Comparison of ENCODE assay signal across 1 cellular context in the genomic region with DNA sequence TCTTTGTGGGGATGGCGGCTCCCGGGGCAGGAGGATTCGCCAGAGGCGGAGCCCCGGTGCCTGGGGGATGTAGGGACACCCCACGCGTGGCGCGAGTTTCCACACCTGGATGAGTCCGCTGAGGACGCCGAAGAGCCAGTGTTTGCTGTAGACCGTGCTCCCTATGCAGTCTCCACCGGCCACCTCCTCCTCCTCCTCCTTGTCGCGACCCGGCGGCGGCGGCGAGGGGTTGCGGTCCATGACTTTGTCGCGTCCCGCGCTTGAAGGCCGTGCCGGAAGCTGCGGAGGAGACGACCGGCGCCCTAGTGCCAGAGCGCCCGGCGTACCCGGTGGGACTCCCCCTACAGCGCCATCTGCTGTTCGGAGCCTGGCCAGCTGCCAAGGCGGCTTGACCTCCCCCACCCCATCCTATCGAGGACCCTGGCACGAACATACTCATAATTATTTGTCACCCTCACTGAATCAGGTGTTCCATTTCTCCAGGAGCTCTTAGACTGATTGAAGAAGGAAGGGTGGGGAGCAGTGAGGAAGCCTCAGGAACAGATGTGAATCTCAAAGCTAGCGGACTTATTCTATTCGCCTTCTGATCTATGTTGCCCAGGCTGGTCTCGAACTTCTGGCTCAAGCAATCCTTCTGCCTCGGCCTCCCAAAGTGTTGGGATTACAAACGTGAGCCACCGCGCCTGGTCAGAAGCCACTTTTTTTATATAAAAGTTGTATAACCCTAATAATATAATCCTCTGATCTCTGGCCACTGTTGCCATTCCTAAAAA.
A peak's percentile ranks its signal among the peaks of the same experiment; 100 is the strongest.
TF ChIP-seq lines count a peak whose summit lies in the region.

A gene with protein sequence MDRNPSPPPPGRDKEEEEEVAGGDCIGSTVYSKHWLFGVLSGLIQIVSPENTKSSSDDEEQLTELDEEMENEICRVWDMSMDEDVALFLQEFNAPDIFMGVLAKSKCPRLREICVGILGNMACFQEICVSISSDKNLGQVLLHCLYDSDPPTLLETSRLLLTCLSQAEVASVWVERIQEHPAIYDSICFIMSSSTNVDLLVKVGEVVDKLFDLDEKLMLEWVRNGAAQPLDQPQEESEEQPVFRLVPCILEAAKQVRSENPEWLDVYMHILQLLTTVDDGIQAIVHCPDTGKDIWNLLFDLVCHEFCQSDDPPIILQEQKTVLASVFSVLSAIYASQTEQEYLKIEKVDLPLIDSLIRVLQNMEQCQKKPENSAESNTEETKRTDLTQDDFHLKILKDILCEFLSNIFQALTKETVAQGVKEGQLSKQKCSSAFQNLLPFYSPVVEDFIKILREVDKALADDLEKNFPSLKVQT (minus strand): TSS at position 281 of the 773 bp plus-strand sequence. CDS start 41 bp downstream, at position 240.

TF ChIP-seq in K562, 482 proteins besides CTCF, POLR2A, EP300 and RAD21 (continued from another document and continues in another):
- TF ChIP-seq ELF1 (tag; IDR thresholded peaks at IDR 0.05) (peak; percentile 73), CBX8 (IDR thresholded peaks at IDR 0.05; ENCODE audit: borderline replicate concordance, extremely low read depth, low read depth, low read length, poor library complexity, severe bottlenecking) (no peak), HNRNPLL (IDR thresholded peaks at IDR 0.05; ENCODE audit: low read depth, low read length, poor library complexity, severe bottlenecking) (peak; percentile 81), TBL1XR1 (IDR thresholded peaks at IDR 0.05; ENCODE audit: low read length in 2 of 2) (peak in 1 of 2 experiments; percentile 50; a peak in 1 of 4 replicates), ZFX (CRISPR knock-in tag; IDR thresholded peaks at IDR 0.05) (peak; percentile 93), ARID1B (IDR thresholded peaks at IDR 0.05) (0 out of 2 replicates have a peak, but pooled peaks have one; percentile 20), SP1 (CRISPR knock-in tag; IDR thresholded peaks at IDR 0.05) (no peak), CC2D1A (IDR thresholded peaks at IDR 0.05) (peak; percentile 80), TAF7 (tag; IDR thresholded peaks at IDR 0.05) (no peak), LEF1 (IDR thresholded peaks at IDR 0.05) (no peak), HCFC1 (IDR thresholded peaks at IDR 0.05; ENCODE audit: low read depth, low read length) (peak; percentile 71), TRIM28 (IDR thresholded peaks at IDR 0.05) (no peak), ZNF76 (CRISPR knock-in tag; IDR thresholded peaks at IDR 0.05; ENCODE audit: borderline replicate concordance) (0 out of 2 replicates have a peak, but pooled peaks have one; percentile 25), GATAD2A (IDR thresholded peaks at IDR 0.05) (no peak), NRF1 (conservative IDR thresholded peaks at IDR 0.05 in 1 of 2, IDR thresholded peaks at IDR 0.05 in 1 of 2) (0 out of 4 replicates have a peak, but pooled peaks of 1 of the 2 experiments have one; percentile 34), EWSR1 (IDR thresholded peaks at IDR 0.05; ENCODE audit: borderline replicate concordance, low read depth, partially characterized antibody) (no peak), GTF2F1 (IDR thresholded peaks at IDR 0.05; ENCODE audit: low read depth, low read length) (peak; percentile 64; the same call in 1 of the 2 replicates), STAT5B (CRISPR knock-in tag; IDR thresholded peaks at IDR 0.05) (no peak), DACH1 (IDR thresholded peaks at IDR 0.05; ENCODE audit: partially characterized antibody) (peak; percentile 63), BHLHE40 (IDR thresholded peaks at IDR 0.05; ENCODE audit: low read length) (peak; percentile 54), SIRT6 (IDR thresholded peaks at IDR 0.05; ENCODE audit: low read depth, low read length) (no peak), POLR3A (IDR thresholded peaks at IDR 0.05; ENCODE audit: borderline replicate concordance, extremely low read depth, insufficient read depth, insufficient read length) (no peak), ZNF444 (CRISPR knock-in tag; IDR thresholded peaks at IDR 0.05) (no peak), MTA1 (IDR thresholded peaks at IDR 0.05; ENCODE audit: borderline replicate concordance) (no peak), PYGO2 (tag; IDR thresholded peaks at IDR 0.05) (no peak), HDAC1 (IDR thresholded peaks at IDR 0.05) (peak in 1 of 2 experiments; percentile 92; a peak in 2 of 4 replicates), NR2F6 (CRISPR knock-in tag; IDR thresholded peaks at IDR 0.05) (no peak), TFAM (CRISPR knock-in tag; conservative IDR thresholded peaks at IDR 0.05) (no peak), NR3C1 (CRISPR knock-in tag; IDR thresholded peaks at IDR 0.05) (no peak), ZNF282 (CRISPR knock-in tag; IDR thresholded peaks at IDR 0.05) (no peak), NFIC (IDR thresholded peaks at IDR 0.05) (peak; percentile 94), TAF9B (IDR thresholded peaks at IDR 0.05; ENCODE audit: partially characterized antibody) (peak; percentile 58), ERF (CRISPR knock-in tag; IDR thresholded peaks at IDR 0.05) (0 out of 2 replicates have a peak, but pooled peaks have one; percentile 64), KDM5B (IDR thresholded peaks at IDR 0.05; ENCODE audit: insufficient replicate concordance, low read depth, low read length) (peak; percentile 96)
- TF ChIP-seq, protein P1, sequence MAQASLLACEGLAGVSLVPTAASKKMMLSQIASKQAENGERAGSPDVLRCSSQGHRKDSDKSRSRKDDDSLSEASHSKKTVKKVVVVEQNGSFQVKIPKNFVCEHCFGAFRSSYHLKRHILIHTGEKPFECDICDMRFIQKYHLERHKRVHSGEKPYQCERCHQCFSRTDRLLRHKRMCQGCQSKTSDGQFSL (CRISPR knock-in tag; IDR thresholded peaks at IDR 0.05), result peak; percentile 90
- TF ChIP-seq, protein P1 (tag; IDR thresholded peaks at IDR 0.05), result peak in 1 of 2 experiments; percentile 65; a peak in 2 of 4 replicates
- TF ChIP-seq, protein P2, sequence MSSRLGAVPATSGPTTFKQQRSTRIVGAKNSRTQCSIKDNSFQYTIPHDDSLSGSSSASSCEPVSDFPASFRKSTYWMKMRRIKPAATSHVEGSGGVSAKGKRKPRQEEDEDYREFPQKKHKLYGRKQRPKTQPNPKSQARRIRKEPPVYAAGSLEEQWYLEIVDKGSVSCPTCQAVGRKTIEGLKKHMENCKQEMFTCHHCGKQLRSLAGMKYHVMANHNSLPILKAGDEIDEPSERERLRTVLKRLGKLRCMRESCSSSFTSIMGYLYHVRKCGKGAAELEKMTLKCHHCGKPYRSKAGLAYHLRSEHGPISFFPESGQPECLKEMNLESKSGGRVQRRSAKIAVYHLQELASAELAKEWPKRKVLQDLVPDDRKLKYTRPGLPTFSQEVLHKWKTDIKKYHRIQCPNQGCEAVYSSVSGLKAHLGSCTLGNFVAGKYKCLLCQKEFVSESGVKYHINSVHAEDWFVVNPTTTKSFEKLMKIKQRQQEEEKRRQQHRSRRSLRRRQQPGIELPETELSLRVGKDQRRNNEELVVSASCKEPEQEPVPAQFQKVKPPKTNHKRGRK (tag; IDR thresholded peaks at IDR 0.05), result no peak
- TF ChIP-seq, protein P3, sequence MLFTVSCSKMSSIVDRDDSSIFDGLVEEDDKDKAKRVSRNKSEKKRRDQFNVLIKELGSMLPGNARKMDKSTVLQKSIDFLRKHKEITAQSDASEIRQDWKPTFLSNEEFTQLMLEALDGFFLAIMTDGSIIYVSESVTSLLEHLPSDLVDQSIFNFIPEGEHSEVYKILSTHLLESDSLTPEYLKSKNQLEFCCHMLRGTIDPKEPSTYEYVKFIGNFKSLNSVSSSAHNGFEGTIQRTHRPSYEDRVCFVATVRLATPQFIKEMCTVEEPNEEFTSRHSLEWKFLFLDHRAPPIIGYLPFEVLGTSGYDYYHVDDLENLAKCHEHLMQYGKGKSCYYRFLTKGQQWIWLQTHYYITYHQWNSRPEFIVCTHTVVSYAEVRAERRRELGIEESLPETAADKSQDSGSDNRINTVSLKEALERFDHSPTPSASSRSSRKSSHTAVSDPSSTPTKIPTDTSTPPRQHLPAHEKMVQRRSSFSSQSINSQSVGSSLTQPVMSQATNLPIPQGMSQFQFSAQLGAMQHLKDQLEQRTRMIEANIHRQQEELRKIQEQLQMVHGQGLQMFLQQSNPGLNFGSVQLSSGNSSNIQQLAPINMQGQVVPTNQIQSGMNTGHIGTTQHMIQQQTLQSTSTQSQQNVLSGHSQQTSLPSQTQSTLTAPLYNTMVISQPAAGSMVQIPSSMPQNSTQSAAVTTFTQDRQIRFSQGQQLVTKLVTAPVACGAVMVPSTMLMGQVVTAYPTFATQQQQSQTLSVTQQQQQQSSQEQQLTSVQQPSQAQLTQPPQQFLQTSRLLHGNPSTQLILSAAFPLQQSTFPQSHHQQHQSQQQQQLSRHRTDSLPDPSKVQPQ (CRISPR knock-in tag; IDR thresholded peaks at IDR 0.05; ENCODE audit: borderline replicate concordance), result no peak
- TF ChIP-seq, protein P4, sequence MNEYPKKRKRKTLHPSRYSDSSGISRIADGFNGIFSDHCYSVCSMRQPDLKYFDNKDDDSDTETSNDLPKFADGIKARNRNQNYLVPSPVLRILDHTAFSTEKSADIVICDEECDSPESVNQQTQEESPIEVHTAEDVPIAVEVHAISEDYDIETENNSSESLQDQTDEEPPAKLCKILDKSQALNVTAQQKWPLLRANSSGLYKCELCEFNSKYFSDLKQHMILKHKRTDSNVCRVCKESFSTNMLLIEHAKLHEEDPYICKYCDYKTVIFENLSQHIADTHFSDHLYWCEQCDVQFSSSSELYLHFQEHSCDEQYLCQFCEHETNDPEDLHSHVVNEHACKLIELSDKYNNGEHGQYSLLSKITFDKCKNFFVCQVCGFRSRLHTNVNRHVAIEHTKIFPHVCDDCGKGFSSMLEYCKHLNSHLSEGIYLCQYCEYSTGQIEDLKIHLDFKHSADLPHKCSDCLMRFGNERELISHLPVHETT (CRISPR knock-in tag; conservative IDR thresholded peaks at IDR 0.05 in 1 of 2, IDR thresholded peaks at IDR 0.05 in 1 of 2), result 0 out of 4 replicates have a peak, but pooled peaks of 1 of the 2 experiments have one; percentile 43
- TF ChIP-seq, protein P5, sequence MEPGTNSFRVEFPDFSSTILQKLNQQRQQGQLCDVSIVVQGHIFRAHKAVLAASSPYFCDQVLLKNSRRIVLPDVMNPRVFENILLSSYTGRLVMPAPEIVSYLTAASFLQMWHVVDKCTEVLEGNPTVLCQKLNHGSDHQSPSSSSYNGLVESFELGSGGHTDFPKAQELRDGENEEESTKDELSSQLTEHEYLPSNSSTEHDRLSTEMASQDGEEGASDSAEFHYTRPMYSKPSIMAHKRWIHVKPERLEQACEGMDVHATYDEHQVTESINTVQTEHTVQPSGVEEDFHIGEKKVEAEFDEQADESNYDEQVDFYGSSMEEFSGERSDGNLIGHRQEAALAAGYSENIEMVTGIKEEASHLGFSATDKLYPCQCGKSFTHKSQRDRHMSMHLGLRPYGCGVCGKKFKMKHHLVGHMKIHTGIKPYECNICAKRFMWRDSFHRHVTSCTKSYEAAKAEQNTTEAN (CRISPR knock-in tag; IDR thresholded peaks at IDR 0.05), result no peak
- TF ChIP-seq, protein P6, sequence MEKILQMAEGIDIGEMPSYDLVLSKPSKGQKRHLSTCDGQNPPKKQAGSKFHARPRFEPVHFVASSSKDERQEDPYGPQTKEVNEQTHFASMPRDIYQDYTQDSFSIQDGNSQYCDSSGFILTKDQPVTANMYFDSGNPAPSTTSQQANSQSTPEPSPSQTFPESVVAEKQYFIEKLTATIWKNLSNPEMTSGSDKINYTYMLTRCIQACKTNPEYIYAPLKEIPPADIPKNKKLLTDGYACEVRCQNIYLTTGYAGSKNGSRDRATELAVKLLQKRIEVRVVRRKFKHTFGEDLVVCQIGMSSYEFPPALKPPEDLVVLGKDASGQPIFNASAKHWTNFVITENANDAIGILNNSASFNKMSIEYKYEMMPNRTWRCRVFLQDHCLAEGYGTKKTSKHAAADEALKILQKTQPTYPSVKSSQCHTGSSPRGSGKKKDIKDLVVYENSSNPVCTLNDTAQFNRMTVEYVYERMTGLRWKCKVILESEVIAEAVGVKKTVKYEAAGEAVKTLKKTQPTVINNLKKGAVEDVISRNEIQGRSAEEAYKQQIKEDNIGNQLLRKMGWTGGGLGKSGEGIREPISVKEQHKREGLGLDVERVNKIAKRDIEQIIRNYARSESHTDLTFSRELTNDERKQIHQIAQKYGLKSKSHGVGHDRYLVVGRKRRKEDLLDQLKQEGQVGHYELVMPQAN (IDR thresholded peaks at IDR 0.05; ENCODE audit: borderline replicate concordance), result 0 out of 2 replicates have a peak, but pooled peaks have one; percentile 71
- TF ChIP-seq, protein P7, sequence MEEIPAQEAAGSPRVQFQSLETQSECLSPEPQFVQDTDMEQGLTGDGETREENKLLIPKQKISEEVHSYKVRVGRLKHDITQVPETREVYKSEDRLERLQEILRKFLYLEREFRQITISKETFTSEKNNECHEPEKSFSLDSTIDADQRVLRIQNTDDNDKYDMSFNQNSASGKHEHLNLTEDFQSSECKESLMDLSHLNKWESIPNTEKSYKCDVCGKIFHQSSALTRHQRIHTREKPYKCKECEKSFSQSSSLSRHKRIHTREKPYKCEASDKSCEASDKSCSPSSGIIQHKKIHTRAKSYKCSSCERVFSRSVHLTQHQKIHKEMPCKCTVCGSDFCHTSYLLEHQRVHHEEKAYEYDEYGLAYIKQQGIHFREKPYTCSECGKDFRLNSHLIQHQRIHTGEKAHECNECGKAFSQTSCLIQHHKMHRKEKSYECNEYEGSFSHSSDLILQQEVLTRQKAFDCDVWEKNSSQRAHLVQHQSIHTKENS (CRISPR knock-in tag; IDR thresholded peaks at IDR 0.05), result no peak
- TF ChIP-seq, protein P8, sequence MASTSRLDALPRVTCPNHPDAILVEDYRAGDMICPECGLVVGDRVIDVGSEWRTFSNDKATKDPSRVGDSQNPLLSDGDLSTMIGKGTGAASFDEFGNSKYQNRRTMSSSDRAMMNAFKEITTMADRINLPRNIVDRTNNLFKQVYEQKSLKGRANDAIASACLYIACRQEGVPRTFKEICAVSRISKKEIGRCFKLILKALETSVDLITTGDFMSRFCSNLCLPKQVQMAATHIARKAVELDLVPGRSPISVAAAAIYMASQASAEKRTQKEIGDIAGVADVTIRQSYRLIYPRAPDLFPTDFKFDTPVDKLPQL (IDR thresholded peaks at IDR 0.05; ENCODE audit: extremely low read depth, insufficient read length), result no peak
- TF ChIP-seq, protein P9, sequence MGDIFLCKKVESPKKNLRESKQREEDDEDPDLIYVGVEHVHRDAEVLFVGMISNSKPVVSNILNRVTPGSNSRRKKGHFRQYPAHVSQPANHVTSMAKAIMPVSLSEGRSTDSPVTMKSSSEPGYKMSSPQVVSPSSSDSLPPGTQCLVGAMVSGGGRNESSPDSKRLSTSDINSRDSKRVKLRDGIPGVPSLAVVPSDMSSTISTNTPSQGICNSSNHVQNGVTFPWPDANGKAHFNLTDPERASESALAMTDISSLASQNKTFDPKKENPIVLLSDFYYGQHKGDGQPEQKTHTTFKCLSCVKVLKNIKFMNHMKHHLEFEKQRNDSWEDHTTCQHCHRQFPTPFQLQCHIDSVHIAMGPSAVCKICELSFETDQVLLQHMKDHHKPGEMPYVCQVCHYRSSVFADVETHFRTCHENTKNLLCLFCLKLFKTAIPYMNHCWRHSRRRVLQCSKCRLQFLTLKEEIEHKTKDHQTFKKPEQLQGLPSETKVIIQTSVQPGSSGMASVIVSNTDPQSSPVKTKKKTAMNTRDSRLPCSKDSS (IDR thresholded peaks at IDR 0.05; ENCODE audit: low read depth, partially characterized antibody), result no peak
